In the genomic region with DNA sequence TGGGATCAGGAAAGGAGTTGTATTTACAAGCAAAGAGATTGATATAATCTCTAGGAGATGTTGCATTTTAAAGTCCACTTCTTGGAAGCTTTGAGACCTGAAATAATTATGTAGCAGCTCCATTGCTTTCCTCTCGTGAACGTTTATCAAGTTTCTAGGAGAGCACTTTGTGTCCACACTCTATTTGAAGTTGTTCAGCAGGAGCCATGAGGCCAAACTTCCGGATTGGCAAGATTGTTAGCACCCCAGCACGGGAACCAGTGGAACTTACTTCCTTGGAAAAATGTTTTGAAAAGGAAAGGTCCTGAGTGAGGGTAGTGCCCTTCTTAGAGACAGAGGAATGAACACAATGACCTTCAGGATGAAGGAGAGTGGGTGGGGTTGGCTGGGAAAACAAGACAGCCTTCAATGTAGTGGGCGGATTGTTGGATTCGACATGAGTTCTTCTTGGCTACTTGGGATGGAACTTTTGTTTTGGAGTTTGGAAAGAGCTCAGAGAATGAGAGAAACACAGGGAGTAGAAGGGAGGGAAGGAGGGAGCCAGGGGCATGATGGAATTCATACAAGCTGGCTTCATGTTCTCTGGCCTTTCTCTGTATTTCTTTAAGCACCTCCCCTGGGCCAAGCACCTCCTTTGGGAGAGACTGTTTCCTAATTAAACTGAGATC, we compare ENCODE assay signal across 25 cellular contexts. TPM values are rescaled to one million over a fixed set of nuclear protein-coding genes. Genes with fewer than 3 reads are reported as not detected.
DNase-seq lines count a peak whose midpoint lies in the region; ATAC-seq and TF ChIP-seq lines count a peak whose summit lies in the region.
"Had no signal": no experiment of that assay in that cellular context is flagged by ENCODE, and none has a peak within 500 bp of the region (broad histone marks: within the 10 kb centered on the region; RNA-seq: fewer than 3 reads in every experiment).

No MANE protein-coding gene starts in this region.

- peaks cover 35% of the 10 kb centered on the region for H3K4me1 Mint-ChIP-seq in nephron
- no peaks in the 10 kb centered on the region for H3K4me1 Mint-ChIP-seq in naive thymus-derived CD8-positive, alpha-beta T cell
- H3K4me1 Mint-ChIP-seq: IgD-negative memory B cell, neural crest cell had no signal

- no peak for TF ChIP-seq POLR2A in testis (IDR thresholded peaks at IDR 0.05)

- peak; percentile 63 for DNase-seq in LNCaP clone FGC (ENCODE audit: low read depth)
- peak; percentile 73 for DNase-seq in fibroblast of the aortic adventitia (ENCODE audit: low read depth)
- peak; percentile 63 for DNase-seq in testis
- no peak for DNase-seq in DMS153 treated with DMSO at 0.1 percent for 48 hours (lab: John Stamatoyannopoulos, UW; ENCODE audit: unreplicated experiment)
- DNase-seq in naive thymus-derived CD8-positive, alpha-beta T cell = no peak
- DNase-seq in retina = no peak
- DNase-seq in activated T-cell treated with anti-CD3 and anti-CD28 coated beads, Interleukin-2, amount 50 U/mL, for 48 hours = no peak
- DNase-seq: activated CD4-positive, alpha-beta T cell treated with anti-CD3 and anti-CD28 coated beads, Interleukin-2, amount 50 U/mL, for 4 hours; activated gamma-delta T cell; adrenal gland; caudate nucleus; CD4-positive, alpha-beta T cell; DMS53; erythroblast; midbrain; NCI-H1436 treated with DMSO at 0.1 percent for 48 hours; NCI-H748 treated with DMSO at 0.1 percent for 48 hours; stimulated activated CD4-positive, alpha-beta T cell treated with anti-CD3 and anti-CD28 coated beads, Interleukin-15, amount 100 ng/mL, for 24 hours; WERI-Rb-1 had no signal

- H3K9me3 ChIP-seq in testis = no peaks in the 10 kb centered on the region
- H3K9me3 ChIP-seq: adrenal gland had no signal

- intact Hi-C loops in testis (cut with DNase I; ENCODE audit: low total_unique reads) = loop anchor here (10.0 kb wide), 1 partner anchor 209 kb away; a partner anchor contains a TSS

- POLR2A ChIA-PET in naive thymus-derived CD8-positive, alpha-beta T cell (lab: Charles Lee) = no interaction called here

- H3K9me3 Mint-ChIP-seq in nephron = no peaks in the 10 kb centered on the region
- H3K9me3 Mint-ChIP-seq in naive thymus-derived CD8-positive, alpha-beta T cell = no peaks in the 10 kb centered on the region
- H3K9me3 Mint-ChIP-seq: CD4-positive, alpha-beta T cell; IgD-negative memory B cell; neural crest cell; T-helper 1 cell treated with Interleukin-12 subunit alpha and Interleukin-12 subunit beta and Interleukin-4 antibody, amounts not matched to agents 30 μg/mL and 1 μg/mL, for 36 hours had no signal

- no peaks in the 10 kb centered on the region for H3K36me3 ChIP-seq in testis (ENCODE audit: low read depth, missing control alignments)
- H3K36me3 ChIP-seq: adrenal gland, WERI-Rb-1 had no signal

- H3K4me1 ChIP-seq in testis = peaks cover 5% of the 10 kb centered on the region
- H3K4me1 ChIP-seq: adrenal gland had no signal

- TF ChIP-seq CTCF in LNCaP clone FGC (IDR thresholded peaks at IDR 0.05; ENCODE audit: control insufficient read depth, extremely low read depth, insufficient read depth) (no peak), fibroblast of the aortic adventitia (IDR thresholded peaks at IDR 0.05; ENCODE audit: insufficient read depth, low read length) (no peak), nephron (IDR thresholded peaks at IDR 0.05; ENCODE audit: unreplicated experiment in 3 of 3) (no peak), testis (IDR thresholded peaks at IDR 0.05) (no peak)

- H3K4me3 ChIP-seq in LNCaP clone FGC (ENCODE audit: low read depth, low read length) (no peak overlapping the region), fibroblast of the aortic adventitia (ENCODE audit: low read depth, low read length) (no peak overlapping the region), testis (no peak overlapping the region)
- H3K4me3 ChIP-seq: adrenal gland had no signal

- peak overlapping the region; percentile 29 to 75 for H3K27ac ChIP-seq in testis
- H3K27ac ChIP-seq: adrenal gland, WERI-Rb-1 had no signal

- H3K27ac Mint-ChIP-seq in nephron = peak overlapping the region; percentile 39 to 84 (median 82)
- peak overlapping the region in 2 of 10 donors; percentile 0 to 22 for H3K27ac Mint-ChIP-seq in naive thymus-derived CD8-positive, alpha-beta T cell
- H3K27ac Mint-ChIP-seq: CD4-positive, alpha-beta T cell; T-helper 1 cell treated with Interleukin-12 subunit alpha and Interleukin-12 subunit beta and Interleukin-4 antibody, amounts not matched to agents 30 μg/mL and 1 μg/mL, for 36 hours had no signal

- H3K4me3 Mint-ChIP-seq in nephron = no peak overlapping the region
- no peak overlapping the region for H3K4me3 Mint-ChIP-seq in naive thymus-derived CD8-positive, alpha-beta T cell
- H3K4me3 Mint-ChIP-seq: CD4-positive, alpha-beta T cell; IgD-negative memory B cell; neural crest cell; T-helper 1 cell treated with Interleukin-12 subunit alpha and Interleukin-12 subunit beta and Interleukin-4 antibody, amounts not matched to agents 30 μg/mL and 1 μg/mL, for 36 hours had no signal

- 27 to 38% methylated on average over 6 of the region's 6 CpGs for WGBS in testis, 2 donors

- H3K27me3 Mint-ChIP-seq in nephron (ENCODE audit: low read depth) = peaks cover 80% of the 10 kb centered on the region
- H3K27me3 Mint-ChIP-seq in naive thymus-derived CD8-positive, alpha-beta T cell = peaks cover 26 to 68% (median 46%) of the 10 kb centered on the region in 5 donors
- H3K27me3 Mint-ChIP-seq: IgD-negative memory B cell had no signal

- H3K36me3 Mint-ChIP-seq in nephron (ENCODE audit: low read depth) = no peaks in the 10 kb centered on the region
- H3K36me3 Mint-ChIP-seq in naive thymus-derived CD8-positive, alpha-beta T cell = no peaks in the 10 kb centered on the region

- ATAC-seq in naive thymus-derived CD8-positive, alpha-beta T cell = no peak

- H3K27me3 ChIP-seq in testis = no peaks in the 10 kb centered on the region
- H3K27me3 ChIP-seq: adrenal gland had no signal

RNA-seq across cellular contexts. Expression of a gene that starts 23.8 kb away (rescaled TPM):
- not detected in 2 replicates for total RNA-seq in fibroblast of the aortic adventitia (ENCODE audit: low replicate concordance)
- total RNA-seq in testis = not detected
- polyA plus RNA-seq in testis (ENCODE audit: insufficient read depth, low read depth, low replicate concordance) = not detected
- not detected for total RNA-seq in naive thymus-derived CD8-positive, alpha-beta T cell
- polyA plus RNA-seq in naive thymus-derived CD8-positive, alpha-beta T cell = not detected
- total RNA-seq: adrenal gland; CD4-positive, alpha-beta T cell; dermis microvascular lymphatic vessel endothelial cell; temporal lobe had no signal
- polyA plus RNA-seq: adrenal gland, IgD-negative memory B cell had no signal

RNA-seq across cellular contexts. Expression of a gene that starts 48.4 kb away (rescaled TPM):
- total RNA-seq in fibroblast of the aortic adventitia (ENCODE audit: low replicate concordance) (96.2 and 234 TPM in 2 replicates), testis (100 to 1,000 TPM; 120 to 167 TPM)
- 121 TPM for polyA plus RNA-seq in testis (ENCODE audit: insufficient read depth, low read depth, low replicate concordance)
- total RNA-seq in naive thymus-derived CD8-positive, alpha-beta T cell = 100 to 1,000 TPM; 152 to 168 TPM
- polyA plus RNA-seq in naive thymus-derived CD8-positive, alpha-beta T cell = 10 to 100 TPM; 52.3 to 55.5 (median 55.4) TPM

Comparison
In these comparisons a context has a peak if more than half of its experiments do, and no peak if none do; other contexts are left out.
1. DNase-seq: peak in LNCaP clone FGC (single experiment), fibroblast of the aortic adventitia (single experiment) and testis (single experiment); none in DMS153 treated with DMSO at 0.1 percent for 48 hours (single experiment), naive thymus-derived CD8-positive, alpha-beta T cell (0 of 10), retina (single experiment) and activated T-cell treated with anti-CD3 and anti-CD28 coated beads, Interleukin-2, amount 50 U/mL, for 48 hours (0 of 2).